ENCODE assay signal across 9 cellular contexts in the genomic region with DNA sequence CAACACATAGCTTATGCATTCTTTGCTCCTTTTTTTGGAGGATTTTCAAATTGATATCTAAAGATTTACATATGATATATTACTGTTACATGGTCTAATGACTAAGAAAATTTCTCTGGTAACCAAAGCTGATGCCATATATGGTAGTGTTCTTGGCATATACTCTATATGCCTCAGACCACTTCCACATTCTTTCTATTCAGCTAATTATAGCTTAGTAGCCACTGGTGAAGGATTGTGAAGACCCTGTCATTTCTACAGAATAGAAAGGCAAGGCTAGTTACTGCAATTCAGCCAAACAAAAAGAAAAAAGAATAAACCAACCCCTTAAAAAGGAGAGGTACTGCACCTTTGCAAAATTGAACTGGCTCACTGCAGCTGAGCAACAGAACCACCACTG. TPM values are rescaled to one million over a fixed set of nuclear protein-coding genes. Genes with fewer than 3 reads are reported as not detected.
DNase-seq lines count a peak whose midpoint lies in the region; ATAC-seq, FAIRE-seq and TF ChIP-seq lines count a peak whose summit lies in the region.
"Had no signal": no experiment of that assay in that cellular context is flagged by ENCODE, and none has a peak within 500 bp of the region (broad histone marks: within the 10 kb centered on the region; RNA-seq: fewer than 3 reads in every experiment).

No MANE protein-coding gene starts in this region.

- ATAC-seq in GM18861 (IDR thresholded peaks at IDR 0.05; ENCODE audit: unreplicated experiment) = no peak
- ATAC-seq in HG03460 (IDR thresholded peaks at IDR 0.05; ENCODE audit: unreplicated experiment) = no peak
- no peak for ATAC-seq in GM21786 (IDR thresholded peaks at IDR 0.05; ENCODE audit: unreplicated experiment)

- H3K23me2 ChIP-seq in H1 (ENCODE audit: low read depth, low read length) = peaks cover 5% of the 10 kb centered on the region; the same call in 1 of the 2 replicates

- H3K4me1 ChIP-seq in OCI-LY3 (ENCODE audit: low read length) (peaks cover 54% of the 10 kb centered on the region), H1 (replicated peaks in 1 of 4; ENCODE audit: control insufficient read depth in 3 of 4, insufficient read depth in 4 of 4, low read length in 3 of 4) (peaks cover 1 to 11% (median 5%) of the 10 kb centered on the region in 4 experiments; a peak in 5 of 7 replicates)

- no peak overlapping the region for H2AFZ ChIP-seq in OCI-LY3 (ENCODE audit: low read depth, low read length)
- H2AFZ ChIP-seq in H1 (ENCODE audit: low read length) = no peak overlapping the region

- TF ChIP-seq CTCF in OCI-LY3 (IDR thresholded peaks at IDR 0.05; ENCODE audit: low read depth, low read length) (no peak), H1 (IDR thresholded peaks at IDR 0.05; ENCODE audit: control extremely low read depth in 1 of 3, insufficient read depth in 1 of 3, low read depth in 1 of 3, low read length in 3 of 3) (no peak), retinal pigment epithelial cell (conservative IDR thresholded peaks at IDR 0.05; ENCODE audit: low read depth, low read length) (no peak)

- H4K20me1 ChIP-seq in OCI-LY3 (ENCODE audit: insufficient read depth, low read length) = peaks cover 3% of the 10 kb centered on the region; the same call in 1 of the 2 replicates
- peaks cover 2 to 11% of the 10 kb centered on the region in 2 experiments for H4K20me1 ChIP-seq in H1 (replicated peaks in 1 of 2; ENCODE audit: control insufficient read depth in 1 of 2, insufficient read depth in 2 of 2, low read length in 2 of 2)

- no peak overlapping the region for H4K91ac ChIP-seq in H1 (replicated peaks; ENCODE audit: insufficient read length, low read length)

- peaks cover 10% of the 10 kb centered on the region; the same call in 1 of the 2 replicates for H3K9me3 ChIP-seq in OCI-LY3 (ENCODE audit: insufficient read depth, low read length)
- no peaks in the 10 kb centered on the region for H3K9me3 ChIP-seq in H1 (ENCODE audit: insufficient read depth in 2 of 2, low read depth in 1 of 2, low read length in 1 of 2)

- peak overlapping the region; percentile 54 for H3K4me2 ChIP-seq in OCI-LY3 (ENCODE audit: low read length)
- H3K4me2 ChIP-seq in H1 (ENCODE audit: insufficient read depth in 1 of 2, low read depth in 2 of 2, low read length in 2 of 2) = peak overlapping the region; percentile 55 to 91

- no peak overlapping the region for H3K23ac ChIP-seq in H1 (ENCODE audit: insufficient read length)

- TF ChIP-seq EP300 in H1 (IDR thresholded peaks at IDR 0.05; ENCODE audit: borderline replicate concordance in 1 of 2, low read depth in 2 of 2, low read length in 2 of 2) = no peak

- DNase-seq in GM18507 (ENCODE audit: extremely low spot score, insufficient read length, low read depth) (no peak), H1 (ENCODE audit: low read depth in 1 of 2, low spot score in 2 of 2) (no peak), retinal pigment epithelial cell (ENCODE audit: low read depth) (peak; percentile 72), islet precursor cell (no peak)
- DNase-seq: activated CD4-positive, alpha-beta T cell treated with anti-CD3 and anti-CD28 coated beads, Interleukin-2, amount 50 U/mL, for 4 hours had no signal

- no peak overlapping the region for H3K4ac ChIP-seq in H1 (replicated peaks; ENCODE audit: insufficient read length, low read depth, low read length)

- H3K14ac ChIP-seq in H1 (ENCODE audit: insufficient read length) = no peak overlapping the region

- peak overlapping the region; percentile 48 for H3K4me3 ChIP-seq in OCI-LY3 (ENCODE audit: low read length)
- peak overlapping the region in 2 of 4 experiments; percentile 24 to 84; a peak in 3 of 8 replicates for H3K4me3 ChIP-seq in H1 (ENCODE audit: extremely low read depth in 1 of 4, insufficient read depth in 2 of 4, low read depth in 3 of 4, low read length in 4 of 4)
- H3K4me3 ChIP-seq in retinal pigment epithelial cell (ENCODE audit: low read length) = peak overlapping the region; percentile 77

- H3K36me3 ChIP-seq in OCI-LY3 (replicated peaks; ENCODE audit: low read depth, low read length) (peaks cover 53% of the 10 kb centered on the region), H1 (ENCODE audit: control insufficient read depth in 2 of 4, insufficient read depth in 4 of 4, low read length in 3 of 4) (peaks cover 0 to 21% (median 2%) of the 10 kb centered on the region in 4 experiments; a peak in 3 of 8 replicates)

- no peak overlapping the region for H3K56ac ChIP-seq in H1 (replicated peaks; ENCODE audit: insufficient read length, low read depth, low read length)

- H4K5ac ChIP-seq in H1 (ENCODE audit: insufficient read length, low read depth, low read length) = no peak overlapping the region

- H3K27ac ChIP-seq in OCI-LY3 (ENCODE audit: low read length) (peak overlapping the region; percentile 57), H1 (ENCODE audit: low read depth, low read length) (no peak overlapping the region)

- H2BK15ac ChIP-seq in H1 (ENCODE audit: low read length) = no peak overlapping the region

- peaks cover 9% of the 10 kb centered on the region; the same call in 1 of the 2 replicates for H3K79me1 ChIP-seq in H1 (ENCODE audit: low read depth, low read length)

- no peak overlapping the region for H2BK120ac ChIP-seq in H1 (replicated peaks; ENCODE audit: low read depth, low read length)

- CTCF ChIA-PET in H1 (lab: Charles Lee; ENCODE audit: partially characterized antibody) = interaction anchor here (0.9 to 1.7 kb wide), 5 partner anchors 9 to 254 kb away, joined by 3 to 7 read pairs (median 4); partner anchors contain the start of gene H2AZ2

- no peak for TF ChIP-seq POLR2A in H1 (IDR thresholded peaks at IDR 0.05; ENCODE audit: control extremely low read depth in 1 of 2, low read depth in 2 of 2, low read length in 2 of 2)

- H3K18ac ChIP-seq in H1 (ENCODE audit: extremely low read depth, low read length) = no peak overlapping the region

- H3K79me2 ChIP-seq in OCI-LY3 (ENCODE audit: low read length) (peaks cover 52% of the 10 kb centered on the region), H1 (ENCODE audit: control insufficient read depth in 1 of 2, insufficient read depth in 2 of 2, low read length in 2 of 2) (peaks cover 15 to 54% of the 10 kb centered on the region in 2 experiments)

- no peak overlapping the region for H4K8ac ChIP-seq in H1 (ENCODE audit: extremely low read depth, insufficient read depth, low read length)

- H3K9ac ChIP-seq in OCI-LY3 (ENCODE audit: low read length) = 0 out of 2 replicates have a peak overlapping the region, but pooled peaks have one; percentile 31
- H3K9ac ChIP-seq in H1 (replicated peaks in 1 of 4; ENCODE audit: extremely low read depth in 1 of 4, low read depth in 3 of 4, low read length in 3 of 4) = no peak overlapping the region; a peak in 1 of 7 replicates

- no peak for TF ChIP-seq RAD21 in H1 (IDR thresholded peaks at IDR 0.05 in 1 of 2, conservative IDR thresholded peaks at IDR 0.05 in 1 of 2; ENCODE audit: low read depth in 2 of 2, low read length in 2 of 2)

- H2AK5ac ChIP-seq in H1 (ENCODE audit: low read depth, low read length) = no peak overlapping the region

- no peak overlapping the region for H2BK12ac ChIP-seq in H1 (ENCODE audit: low read depth, low read length)

- H2BK5ac ChIP-seq in H1 (ENCODE audit: low read depth, low read length) = no peak overlapping the region

- FAIRE-seq in GM18507 (lab: Jason Lieb, UNC) = peak; percentile 36
- no peak for FAIRE-seq in H1 (lab: Jason Lieb, UNC)

- H2BK20ac ChIP-seq in H1 (ENCODE audit: low read length) = no peak overlapping the region

- POLR2A ChIA-PET in H1 (lab: Charles Lee; ENCODE audit: partially characterized antibody) = interaction anchor here (0.7 to 2.6 kb wide), 9 partner anchors 8 to 140 kb away, joined by 3 to 13 read pairs (median 4); no protein-coding TSS in a partner anchor

- H3K27me3 ChIP-seq in OCI-LY3 (ENCODE audit: low read depth, low read length) (no peaks in the 10 kb centered on the region), H1 (replicated peaks in 1 of 4; ENCODE audit: control insufficient read depth in 3 of 4, extremely low read depth in 1 of 4, insufficient read depth in 3 of 4, low read length in 3 of 4) (no peaks in the 10 kb centered on the region)

TF ChIP-seq in H1, 55 proteins besides CTCF, POLR2A, EP300 and RAD21:
- TF ChIP-seq YY1 (IDR thresholded peaks at IDR 0.05; ENCODE audit: low read depth, low read length) (no peak), SRF (IDR thresholded peaks at IDR 0.05; ENCODE audit: low read depth, low read length) (peak; percentile 84)

RNA-seq across cellular contexts. Expression of gene PURB, which starts 3.7 kb away (rescaled TPM):
- total RNA-seq in H1 (2021; fragmentation: NEBNext Ultra II Directional; extraction: Animal tissue kit (Norgen Biotek cat#: 25700)) = 21.9 and 22.7 TPM in 2 replicates
- polyA plus RNA-seq in H1 (2011; rRNA removed) = 3.0 and 3.3 TPM in 2 replicates
- 4.7 TPM for polyA plus RNA-seq in H1 (2011; cell fraction: cytosol; rRNA removed)
- 3.6 TPM for polyA plus RNA-seq in H1 (2011; cell fraction: nucleus; rRNA removed)
- polyA plus RNA-seq in H1 (2012, experiment 1 of 2) = 7.5 to 15.5 TPM (median 9.9 TPM) in 4 replicates
- 1.5 TPM for polyA plus RNA-seq in H1 (2012, experiment 2 of 2)
- polyA plus RNA-seq in H1 (2013, experiment 1 of 2) = 11.2 TPM
- 10.1 TPM for polyA plus RNA-seq in H1 (2013, experiment 2 of 2)
- 4.8 and 6.3 TPM in 2 replicates for polyA minus RNA-seq in H1 (2011; rRNA and poly(A)+ RNA removed)
- polyA minus RNA-seq in H1 (2011; cell fraction: cytosol; rRNA and poly(A)+ RNA removed) = 8.9 TPM
- polyA minus RNA-seq in H1 (2011; cell fraction: nucleus; rRNA and poly(A)+ RNA removed) = 11.1 TPM

RNA-seq across cellular contexts. Expression of gene H2AZ2, which starts 33.7 kb away (rescaled TPM):
- total RNA-seq in H1 (2021; fragmentation: NEBNext Ultra II Directional; extraction: Animal tissue kit (Norgen Biotek cat#: 25700)) = 187 and 190 TPM in 2 replicates
- 150 and 168 TPM in 2 replicates for polyA plus RNA-seq in H1 (2011; rRNA removed)
- 187 TPM for polyA plus RNA-seq in H1 (2011; cell fraction: cytosol; rRNA removed)
- polyA plus RNA-seq in H1 (2011; cell fraction: nucleus; rRNA removed) = 74.4 TPM
- polyA plus RNA-seq in H1 (2012, experiment 1 of 2) = 161 to 189 TPM (median 173 TPM) in 4 replicates
- polyA plus RNA-seq in H1 (2012, experiment 2 of 2) = 101 TPM
- 154 TPM for polyA plus RNA-seq in H1 (2013, experiment 1 of 2)
- polyA plus RNA-seq in H1 (2013, experiment 2 of 2) = 171 TPM
- 107 and 125 TPM in 2 replicates for polyA minus RNA-seq in H1 (2011; rRNA and poly(A)+ RNA removed)
- 42.1 TPM for polyA minus RNA-seq in H1 (2011; cell fraction: cytosol; rRNA and poly(A)+ RNA removed)
- polyA minus RNA-seq in H1 (2011; cell fraction: nucleus; rRNA and poly(A)+ RNA removed) = 42.3 TPM
